Comparison of ENCODE assay signal across 22 cellular contexts in genomic region chr1:230151924-230152468, GRCh38.
"Had no signal": no experiment of that assay in that cellular context is flagged by ENCODE, and none has a peak within 500 bp of the region (broad histone marks: within the 10 kb centered on the region; RNA-seq: fewer than 3 reads in every experiment).

No MANE protein-coding gene starts in this region.

- H2AFZ ChIP-seq: hepatocyte had no signal

- H3K27me3 ChIP-seq: hepatocyte, neutrophil, right lobe of liver, testis, transverse colon had no signal

- FAIRE-seq: kidney had no signal

- H3K27ac Mint-ChIP-seq: mesothelial cell of epicardium; natural killer cell treated with Interleukin-12 subunit alpha and Interleukin-12 subunit beta and Interleukin-15 and Interleukin-18, amount 100 ng/mL, for 72 hours; stimulated activated effector memory CD8-positive, alpha-beta T cell treated with anti-CD3 and anti-CD28 coated beads, Interleukin-12 subunit alpha, Interleukin-12 subunit beta, amount 100 ng/mL, for 72 hours; stimulated activated naive CD8-positive, alpha-beta T cell treated with anti-CD3 and anti-CD28 coated beads, Interleukin-15, Interleukin-2, amounts not matched to agents 100 ng/mL and 50 ng/mL, for 24 hours had no signal

- ATAC-seq: left cardiac atrium; lower lobe of right lung; natural killer cell treated with Interleukin-12 subunit alpha and Interleukin-12 subunit beta and Interleukin-15 and Interleukin-18, amount 100 ng/mL, for 72 hours; psoas muscle; right lobe of liver; stimulated activated effector memory CD8-positive, alpha-beta T cell treated with anti-CD3 and anti-CD28 coated beads, Interleukin-12 subunit alpha, Interleukin-12 subunit beta, amount 100 ng/mL, for 72 hours had no signal

- H3K36me3 ChIP-seq: left ventricle myocardium inferior, lower lobe of right lung, neutrophil, right lobe of liver, transverse colon had no signal

- H3K27ac ChIP-seq: coronary artery, lower lobe of right lung, psoas muscle, right lobe of liver had no signal

- H3K9me3 ChIP-seq: lower lobe of right lung, neutrophil, psoas muscle, right lobe of liver, testis, transverse colon had no signal

- H3K4me3 Mint-ChIP-seq: memory B cell; mesothelial cell of epicardium; natural killer cell treated with Interleukin-12 subunit alpha and Interleukin-12 subunit beta and Interleukin-15 and Interleukin-18, amount 100 ng/mL, for 72 hours; stimulated activated effector memory CD8-positive, alpha-beta T cell treated with anti-CD3 and anti-CD28 coated beads, Interleukin-12 subunit alpha, Interleukin-12 subunit beta, amount 100 ng/mL, for 72 hours; stimulated activated naive CD8-positive, alpha-beta T cell treated with anti-CD3 and anti-CD28 coated beads, Interleukin-15, Interleukin-2, amounts not matched to agents 100 ng/mL and 50 ng/mL, for 24 hours had no signal

- H3K27me3 Mint-ChIP-seq: memory B cell; natural killer cell treated with Interleukin-12 subunit alpha and Interleukin-12 subunit beta and Interleukin-15 and Interleukin-18, amount 100 ng/mL, for 72 hours; stimulated activated naive CD8-positive, alpha-beta T cell treated with anti-CD3 and anti-CD28 coated beads, Interleukin-15, Interleukin-2, amounts not matched to agents 100 ng/mL and 50 ng/mL, for 24 hours had no signal

- H3K4me2 ChIP-seq: hepatocyte had no signal

- H3K36me3 Mint-ChIP-seq: natural killer cell treated with Interleukin-12 subunit alpha and Interleukin-12 subunit beta and Interleukin-15 and Interleukin-18, amount 100 ng/mL, for 72 hours; stimulated activated effector memory CD8-positive, alpha-beta T cell treated with anti-CD3 and anti-CD28 coated beads, Interleukin-12 subunit alpha, Interleukin-12 subunit beta, amount 100 ng/mL, for 72 hours had no signal

- H3K9me3 Mint-ChIP-seq: natural killer cell treated with Interleukin-12 subunit alpha and Interleukin-12 subunit beta and Interleukin-15 and Interleukin-18, amount 100 ng/mL, for 72 hours; stimulated activated effector memory CD8-positive, alpha-beta T cell treated with anti-CD3 and anti-CD28 coated beads, Interleukin-12 subunit alpha, Interleukin-12 subunit beta, amount 100 ng/mL, for 72 hours; stimulated activated naive CD8-positive, alpha-beta T cell treated with anti-CD3 and anti-CD28 coated beads, Interleukin-15, Interleukin-2, amounts not matched to agents 100 ng/mL and 50 ng/mL, for 24 hours had no signal

- H3K4me3 ChIP-seq: coronary artery, hepatocyte, left ventricle myocardium inferior, lower lobe of right lung, psoas muscle, right lobe of liver, testis, transverse colon had no signal

- DNase-seq: effector CD4-positive, alpha-beta T cell; foreskin melanocyte; head of caudate nucleus; kidney; left cardiac atrium; left ventricle myocardium inferior; lower lobe of right lung; psoas muscle; retina; right lobe of liver; stimulated activated CD4-positive, alpha-beta T cell treated with anti-CD3 and anti-CD28 coated beads, Interleukin-4, amount 100 ng/mL, for 1 hour; stimulated activated CD8-positive, alpha-beta memory T cell treated with anti-CD3 and anti-CD28 coated beads, Interleukin-4, amount 100 ng/mL, for 48 hours; testis; transverse colon had no signal
